Comparison of ENCODE assay signal across 1 cellular context in genomic region chr2:188601391-188601790, GRCh38.
TF ChIP-seq lines count a peak whose summit lies in the region.

No MANE protein-coding gene starts in this region.

TF ChIP-seq in GM23338, 12 proteins besides CTCF, POLR2A, EP300 and RAD21 (continued from another document):
- TF ChIP-seq ZNF462 (CRISPR knock-in tag; IDR thresholded peaks at IDR 0.05) (no peak), CREB1 (CRISPR knock-in tag; IDR thresholded peaks at IDR 0.05; ENCODE audit: low read depth) (no peak), EZH2 (IDR thresholded peaks at IDR 0.05; ENCODE audit: low read depth, unreplicated experiment) (no peak), ZNF331 (CRISPR knock-in tag; IDR thresholded peaks at IDR 0.05; ENCODE audit: low read depth) (no peak), NANOG (IDR thresholded peaks at IDR 0.05; ENCODE audit: borderline replicate concordance) (no peak), ETS1 (IDR thresholded peaks at IDR 0.05) (no peak), EZH2phosphoT487 (IDR thresholded peaks at IDR 0.05; ENCODE audit: unreplicated experiment) (no peak), STAT1 (IDR thresholded peaks at IDR 0.05; ENCODE audit: unreplicated experiment) (no peak), ZNF114 (CRISPR knock-in tag; IDR thresholded peaks at IDR 0.05) (no peak), POLR2AphosphoS5 (IDR thresholded peaks at IDR 0.05; ENCODE audit: low read depth) (no peak)
